24 cellular contexts compared by ENCODE assay signal in the genomic region with DNA sequence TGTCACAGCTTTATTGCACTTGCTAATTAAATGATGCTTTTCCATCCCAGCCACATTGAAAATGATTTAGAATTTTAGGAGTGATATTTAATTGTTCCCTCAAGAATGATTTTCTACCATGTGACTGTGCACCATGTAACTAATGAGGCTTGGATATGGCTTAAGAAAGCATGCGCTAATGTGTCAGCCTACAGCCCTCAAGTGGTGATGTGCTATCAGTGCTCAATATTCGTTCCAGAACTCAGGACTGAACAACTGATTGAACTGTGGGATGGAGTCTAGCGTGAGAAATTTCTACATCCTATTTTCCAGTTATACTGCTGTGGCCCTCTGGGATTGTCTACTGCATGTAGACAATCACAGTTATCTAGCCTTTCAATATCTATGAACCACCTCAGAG.
"Had no signal": no experiment of that assay in that cellular context is flagged by ENCODE, and none has a peak within 500 bp of the region (broad histone marks: within the 10 kb centered on the region; RNA-seq: fewer than 3 reads in every experiment).

No MANE protein-coding gene starts in this region.

- H3K27me3 Mint-ChIP-seq: naive thymus-derived CD4-positive, alpha-beta T cell; progenitor cell of endocrine pancreas had no signal

- H3K36me3 ChIP-seq: gastrocnemius medialis, left lung, neural progenitor cell, right atrium auricular region, sigmoid colon, stomach, thyroid gland, vagina had no signal

- H3K27ac ChIP-seq: dorsolateral prefrontal cortex, gastrocnemius medialis, hepatocyte, left lung, neural progenitor cell, parathyroid adenoma, right atrium auricular region, sigmoid colon, stomach, thyroid gland, vagina had no signal

- H3K27me3 ChIP-seq: dorsolateral prefrontal cortex, gastrocnemius medialis, hepatocyte, left lung, neural progenitor cell, right atrium auricular region, sigmoid colon, stomach, thyroid gland, vagina had no signal

- H3K4me1 Mint-ChIP-seq: naive thymus-derived CD4-positive, alpha-beta T cell; neural progenitor cell; stimulated activated effector memory CD8-positive, alpha-beta T cell treated with anti-CD3 and anti-CD28 coated beads, Interleukin-12 subunit alpha, Interleukin-12 subunit beta, amount 100 ng/mL, for 72 hours had no signal

- H3K36me3 Mint-ChIP-seq: naive thymus-derived CD4-positive, alpha-beta T cell; stimulated activated effector memory CD8-positive, alpha-beta T cell treated with anti-CD3 and anti-CD28 coated beads, Interleukin-12 subunit alpha, Interleukin-12 subunit beta, amount 100 ng/mL, for 72 hours had no signal

- H3K9me3 Mint-ChIP-seq: naive thymus-derived CD4-positive, alpha-beta T cell; nephron; neural progenitor cell; stimulated activated effector memory CD8-positive, alpha-beta T cell treated with anti-CD3 and anti-CD28 coated beads, Interleukin-12 subunit alpha, Interleukin-12 subunit beta, amount 100 ng/mL, for 72 hours had no signal

- H3K27ac Mint-ChIP-seq: naive thymus-derived CD4-positive, alpha-beta T cell; nephron; neural progenitor cell; progenitor cell of endocrine pancreas; stimulated activated effector memory CD8-positive, alpha-beta T cell treated with anti-CD3 and anti-CD28 coated beads, Interleukin-12 subunit alpha, Interleukin-12 subunit beta, amount 100 ng/mL, for 72 hours had no signal

- H3K4me1 ChIP-seq: gastrocnemius medialis, left lung, neural progenitor cell, parathyroid adenoma, right atrium auricular region, sigmoid colon, stomach, thyroid gland, vagina had no signal

- H3K4me3 Mint-ChIP-seq: naive thymus-derived CD4-positive, alpha-beta T cell; nephron; neural progenitor cell; stimulated activated effector memory CD8-positive, alpha-beta T cell treated with anti-CD3 and anti-CD28 coated beads, Interleukin-12 subunit alpha, Interleukin-12 subunit beta, amount 100 ng/mL, for 72 hours had no signal

- H3K4me2 ChIP-seq: hepatocyte, neural progenitor cell had no signal

- H3K9ac ChIP-seq: neural progenitor cell, parathyroid adenoma had no signal

- H2AFZ ChIP-seq: hepatocyte, neural progenitor cell, parathyroid adenoma had no signal

- H3K79me2 ChIP-seq: parathyroid adenoma had no signal

- H3K9me3 ChIP-seq: gastrocnemius medialis, left lung, right atrium auricular region, sigmoid colon, stomach, thyroid gland, vagina had no signal

- H3K4me3 ChIP-seq: dorsolateral prefrontal cortex, gastrocnemius medialis, hepatocyte, left lung, neural progenitor cell, right atrium auricular region, sigmoid colon, stomach, thyroid gland, vagina had no signal

- ATAC-seq: gastrocnemius medialis; left lung; naive thymus-derived CD4-positive, alpha-beta T cell; stimulated activated effector memory CD8-positive, alpha-beta T cell treated with anti-CD3 and anti-CD28 coated beads, Interleukin-12 subunit alpha, Interleukin-12 subunit beta, amount 100 ng/mL, for 72 hours had no signal

- DNase-seq: dorsolateral prefrontal cortex; effector CD4-positive, alpha-beta T cell; gastrocnemius medialis; head of caudate nucleus; kidney; left lung; mesendoderm; midbrain; naive thymus-derived CD4-positive, alpha-beta T cell; sigmoid colon; stimulated activated CD4-positive, alpha-beta T cell treated with anti-CD3 and anti-CD28 coated beads, Interleukin-2, amount 100 ng/mL, for 24 hours; stimulated activated CD4-positive, alpha-beta T cell treated with anti-CD3 and anti-CD28 coated beads, Interleukin-4, amount 100 ng/mL, for 24 hours; stimulated activated naive CD4-positive, alpha-beta T cell treated with Interleukin-2 at 50 U/mL for 16 hours; stomach; thyroid gland; trophoblast cell had no signal
